Comparison of ENCODE assay signal across 8 cellular contexts in genomic region chr19:1438933-1439358, GRCh38. TPM values are rescaled to one million over a fixed set of nuclear protein-coding genes. Genes with fewer than 3 reads are reported as not detected.
DNase-seq lines count a peak whose midpoint lies in the region; ATAC-seq and TF ChIP-seq lines count a peak whose summit lies in the region.

No MANE protein-coding gene starts in this region.

- peak overlapping the region; percentile 61 for H3K56ac ChIP-seq in IMR-90 (ENCODE audit: extremely low read depth, insufficient read depth, low read length)

- H2BK5ac ChIP-seq in IMR-90 (ENCODE audit: low read depth, low read length, poor library complexity, severe bottlenecking), result no peak overlapping the region

- H3K9me3 Mint-ChIP-seq in naive thymus-derived CD8-positive, alpha-beta T cell, result no peaks in the 10 kb centered on the region

- dilution Hi-C loops in IMR-90 (cut with HindIII; ENCODE audit: low sequenced_read_pairs, unreplicated experiment), result no loop called here

- H2BK15ac ChIP-seq in IMR-90 (ENCODE audit: low read depth, low read length), result no peak overlapping the region

- TF ChIP-seq RAD21 in IMR-90 (IDR thresholded peaks at IDR 0.05; ENCODE audit: low read length), result no peak

- H3K79me1 ChIP-seq in IMR-90 (ENCODE audit: low read depth in 1 of 2, low read length in 2 of 2), result peaks cover 23 to 36% of the 10 kb centered on the region in 2 experiments

- H3K9ac ChIP-seq in IMR-90 (ENCODE audit: low read depth, low read length), result peak overlapping the region; percentile 80

- H3K4me1 ChIP-seq in BE2C (peaks cover 3% of the 10 kb centered on the region), IMR-90 (ENCODE audit: control insufficient read depth, insufficient read depth, low read length) (peaks cover 6% of the 10 kb centered on the region)

- BruUV-seq in IMR-90 (replicated peaks; lab: Mats Ljungman, UMichigan), result no TSS peak

- H2BK20ac ChIP-seq in IMR-90 (ENCODE audit: low read depth, low read length), result no peak overlapping the region

- CTCF ChIA-PET in IMR-90 (lab: Yijun Ruan, JAX), result no interaction called here

- peak overlapping the region; percentile 95 for H3K23ac ChIP-seq in IMR-90 (ENCODE audit: low read depth, low read length)

- H3K4me3 Mint-ChIP-seq in naive thymus-derived CD8-positive, alpha-beta T cell, result peak overlapping the region; percentile 94 to 99 (median 98)

- in situ Hi-C loops in IMR-90 (cut with MboI; ENCODE audit: low sequenced_read_pairs), result no loop called here

- TF ChIP-seq CTCF in BE2C (IDR thresholded peaks at IDR 0.05; ENCODE audit: low read depth, low read length) (no peak), IMR-90 (conservative IDR thresholded peaks at IDR 0.05; ENCODE audit: low read depth, low read length) (no peak), cardiac fibroblast (IDR thresholded peaks at IDR 0.05; ENCODE audit: low read depth, low read length) (no peak)

- H2AK5ac ChIP-seq in IMR-90 (ENCODE audit: low read depth, low read length), result peak overlapping the region; percentile 69; the same call in 1 of the 2 replicates

- peak overlapping the region in 1 of 2 experiments; percentile 51; a peak in 1 of 4 replicates for H4K8ac ChIP-seq in IMR-90 (ENCODE audit: low read depth in 2 of 2, low read length in 2 of 2)

- peaks cover 0 to 50% (median 11%) of the 10 kb centered on the region in 3 donors for H3K36me3 Mint-ChIP-seq in naive thymus-derived CD8-positive, alpha-beta T cell

- H3K4me3 ChIP-seq in BE2C (ENCODE audit: low read depth, low read length) (peak overlapping the region; percentile 72), IMR-90 (ENCODE audit: insufficient read depth, low read depth, low read length) (peak overlapping the region; percentile 84), cardiac fibroblast (replicated peaks in 1 of 2; ENCODE audit: low read depth in 2 of 2, low read length in 2 of 2) (peak overlapping the region; percentile 76 to 90)

- H3K27me3 ChIP-seq in BE2C (no peaks in the 10 kb centered on the region), IMR-90 (ENCODE audit: control insufficient read depth, insufficient read depth, low read length) (no peaks in the 10 kb centered on the region)

- H2AK9ac ChIP-seq in IMR-90 (replicated peaks; ENCODE audit: low read depth, low read length, poor library complexity), result peak overlapping the region; percentile 99

- H2AFZ ChIP-seq in IMR-90 (replicated peaks; ENCODE audit: low read length, poor library complexity), result no peak overlapping the region

- no peaks in the 10 kb centered on the region; the same call in 1 of the 2 replicates for H3K9me1 ChIP-seq in IMR-90 (ENCODE audit: insufficient read depth, low read length)

- peaks cover 6 to 36% (median 25%) of the 10 kb centered on the region in 4 donors for H3K4me1 Mint-ChIP-seq in naive thymus-derived CD8-positive, alpha-beta T cell

- no peak for DNase-seq in BE2C
- DNase-seq in IMR-90, result no peak
- no peak for DNase-seq in cardiac fibroblast (ENCODE audit: low read depth in 2 of 2)
- DNase-seq in naive thymus-derived CD8-positive, alpha-beta T cell, result peak in 3 of 10 donors; percentile 24 to 27 (median 25)
- no peak for DNase-seq in NCI-H128 (lab: John Stamatoyannopoulos, UW; ENCODE audit: unreplicated experiment)
- no peak for DNase-seq in NCI-H1092 (lab: John Stamatoyannopoulos, UW)
- DNase-seq in GM19240 (ENCODE audit: insufficient read length, low spot score), result no peak

- ATAC-seq in IMR-90 (ENCODE audit: low read depth), result peak; percentile 1; the same call in 1 of the 2 replicates
- ATAC-seq in naive thymus-derived CD8-positive, alpha-beta T cell, result peak in 1 of 2 donors; percentile 9
- no peak for ATAC-seq in GM18519 (IDR thresholded peaks at IDR 0.05; ENCODE audit: low FRiP score, unreplicated experiment)

- H3K4me2 ChIP-seq in IMR-90 (ENCODE audit: low read depth, low read length), result peak overlapping the region; percentile 72

- H2BK120ac ChIP-seq in IMR-90 (ENCODE audit: low read depth, low read length), result no peak overlapping the region

- H3K9me3 ChIP-seq in BE2C (no peaks in the 10 kb centered on the region), IMR-90 (ENCODE audit: control insufficient read depth, insufficient read depth, low read length) (no peaks in the 10 kb centered on the region)

- POLR2A ChIA-PET in IMR-90 (lab: Charles Lee; ENCODE audit: unreplicated experiment), result no interaction called here
- POLR2A ChIA-PET in naive thymus-derived CD8-positive, alpha-beta T cell (lab: Charles Lee), result interaction anchor here (0.6 to 1.0 kb wide), 3 partner anchors 14 to 32 kb away, joined by 3 read pairs; no protein-coding TSS in a partner anchor

- H3K36me3 ChIP-seq in BE2C (peaks cover 52% of the 10 kb centered on the region), IMR-90 (ENCODE audit: control insufficient read depth, insufficient read depth, low read length) (peaks cover 46% of the 10 kb centered on the region)

- peak overlapping the region; percentile 94; the same call in 1 of the 2 replicates for H3K27ac ChIP-seq in IMR-90 (ENCODE audit: insufficient read depth, low read length)

- intact Hi-C loops in IMR-90 (cut with micrococcal nuclease), result no loop called here

- H3K14ac ChIP-seq in IMR-90 (replicated peaks; ENCODE audit: low read depth, low read length), result peak overlapping the region; percentile 96

- H3K18ac ChIP-seq in IMR-90 (ENCODE audit: low read depth, low read length), result no peak overlapping the region

- no peak overlapping the region for H4K91ac ChIP-seq in IMR-90 (ENCODE audit: insufficient read depth, low read depth, low read length)

- peak overlapping the region; percentile 72; the same call in 1 of the 2 replicates for H3K4ac ChIP-seq in IMR-90 (ENCODE audit: low read depth, low read length)

- H4K20me1 ChIP-seq in IMR-90 (ENCODE audit: insufficient read depth, low read length), result peaks cover 54% of the 10 kb centered on the region

- 0% methylated on average over 7 of the region's 27 CpGs; no CpG with 5 or more reads in 1 of the 2 experiments for WGBS in IMR-90 (ENCODE audit: extremely low coverage in 2 of 2, insufficient read length in 1 of 2), 2 experiments

- peaks cover 0 to 2% (median 0%) of the 10 kb centered on the region in 5 donors for H3K27me3 Mint-ChIP-seq in naive thymus-derived CD8-positive, alpha-beta T cell

- TF ChIP-seq POLR2A in IMR-90 (IDR thresholded peaks at IDR 0.05; ENCODE audit: low read depth, low read length), result no peak

- no peak overlapping the region for H4K5ac ChIP-seq in IMR-90 (ENCODE audit: low read depth, low read length)

- H3K27ac Mint-ChIP-seq in naive thymus-derived CD8-positive, alpha-beta T cell, result peak overlapping the region in 9 of 10 donors; percentile 85 to 99 (median 99)

TF ChIP-seq in IMR-90, 13 proteins besides CTCF, POLR2A, EP300 and RAD21 (continues in another document):
- TF ChIP-seq ELK1 (IDR thresholded peaks at IDR 0.05; ENCODE audit: borderline replicate concordance, low read depth, low read length) (no peak), MXI1 (IDR thresholded peaks at IDR 0.05; ENCODE audit: borderline replicate concordance, low read depth, low read length) (0 out of 2 replicates have a peak, but pooled peaks have one; percentile 19)

RNA-seq across cellular contexts. Expression of gene RPS15, which starts 0.8 kb away (rescaled TPM):
- 4,587 TPM for polyA plus RNA-seq in BE2C (2012; ENCODE audit: insufficient read depth, insufficient read length, low read depth)
- total RNA-seq in IMR-90 (2012; rRNA removed), result 834 and 1,179 TPM in 2 replicates
- polyA plus RNA-seq in IMR-90 (2012; rRNA removed), result 1,855 and 2,269 TPM in 2 replicates
- polyA plus RNA-seq in IMR-90 (2012; cell fraction: cytosol; rRNA removed), result 15,264 and 18,725 TPM in 2 replicates
- polyA plus RNA-seq in IMR-90 (2012; cell fraction: nucleus; rRNA removed; ENCODE audit: low replicate concordance), result 1,510 and 3,480 TPM in 2 replicates
- 1,000 to 10,000 TPM; 1,886 to 1,928 TPM for total RNA-seq in naive thymus-derived CD8-positive, alpha-beta T cell
- polyA plus RNA-seq in naive thymus-derived CD8-positive, alpha-beta T cell, result 1,000 to 10,000 TPM; 3,438 to 4,304 (median 3,489) TPM

RNA-seq across cellular contexts. Expression of gene APC2, which starts 11.0 kb away (rescaled TPM):
- polyA plus RNA-seq in BE2C (2012; ENCODE audit: insufficient read depth, insufficient read length, low read depth), result 28.2 TPM
- total RNA-seq in IMR-90 (2012; rRNA removed), result 0.28 and 0.36 TPM in 2 replicates
- polyA plus RNA-seq in IMR-90 (2012; rRNA removed), result 0.41 and 0.42 TPM in 2 replicates
- 0.17 and 0.55 TPM in 2 replicates for polyA plus RNA-seq in IMR-90 (2012; cell fraction: cytosol; rRNA removed)
- polyA plus RNA-seq in IMR-90 (2012; cell fraction: nucleus; rRNA removed; ENCODE audit: low replicate concordance), result 0.89 and 2.3 TPM in 2 replicates
- under 1 TPM; 0.08 to 0.29 TPM for total RNA-seq in naive thymus-derived CD8-positive, alpha-beta T cell
- not detected for polyA plus RNA-seq in naive thymus-derived CD8-positive, alpha-beta T cell

RNA-seq across cellular contexts. Expression of gene DAZAP1, which starts 31.6 kb away (rescaled TPM):
- polyA plus RNA-seq in BE2C (2012; ENCODE audit: insufficient read depth, insufficient read length, low read depth), result 146 TPM
- total RNA-seq in IMR-90 (2012; rRNA removed), result 22.0 and 35.3 TPM in 2 replicates
- polyA plus RNA-seq in IMR-90 (2012; rRNA removed), result 62.8 and 63.6 TPM in 2 replicates
- 32.2 and 39.6 TPM in 2 replicates for polyA plus RNA-seq in IMR-90 (2012; cell fraction: cytosol; rRNA removed)
- polyA plus RNA-seq in IMR-90 (2012; cell fraction: nucleus; rRNA removed; ENCODE audit: low replicate concordance), result 127 and 151 TPM in 2 replicates
- 100 to 1,000 TPM; 166 TPM for total RNA-seq in naive thymus-derived CD8-positive, alpha-beta T cell
- 1 to 10 TPM; 5.9 to 8.5 (median 7.5) TPM for polyA plus RNA-seq in naive thymus-derived CD8-positive, alpha-beta T cell

RNA-seq across cellular contexts. Expression of gene GAMT, which starts 37.6 kb away (rescaled TPM):
- 17.9 TPM for polyA plus RNA-seq in BE2C (2012; ENCODE audit: insufficient read depth, insufficient read length, low read depth)
- total RNA-seq in IMR-90 (2012; rRNA removed), result 22.8 and 23.9 TPM in 2 replicates
- polyA plus RNA-seq in IMR-90 (2012; rRNA removed), result 51.8 and 63.6 TPM in 2 replicates
- 37.4 and 106 TPM in 2 replicates for polyA plus RNA-seq in IMR-90 (2012; cell fraction: cytosol; rRNA removed)
- 22.7 and 61.5 TPM in 2 replicates for polyA plus RNA-seq in IMR-90 (2012; cell fraction: nucleus; rRNA removed; ENCODE audit: low replicate concordance)
- total RNA-seq in naive thymus-derived CD8-positive, alpha-beta T cell, result 10 to 100 TPM; 14.0 to 18.0 TPM
- polyA plus RNA-seq in naive thymus-derived CD8-positive, alpha-beta T cell, result 10 to 100 TPM; 29.4 to 33.6 (median 30.7) TPM

RNA-seq across cellular contexts. Expression of gene C19orf25, which starts 40.1 kb away (rescaled TPM):
- 162 TPM for polyA plus RNA-seq in BE2C (2012; ENCODE audit: insufficient read depth, insufficient read length, low read depth)
- total RNA-seq in IMR-90 (2012; rRNA removed), result 10.4 and 10.6 TPM in 2 replicates
- polyA plus RNA-seq in IMR-90 (2012; rRNA removed), result 34.9 and 40.8 TPM in 2 replicates
- polyA plus RNA-seq in IMR-90 (2012; cell fraction: cytosol; rRNA removed), result 36.9 and 49.4 TPM in 2 replicates
- 25.0 and 47.9 TPM in 2 replicates for polyA plus RNA-seq in IMR-90 (2012; cell fraction: nucleus; rRNA removed; ENCODE audit: low replicate concordance)
- total RNA-seq in naive thymus-derived CD8-positive, alpha-beta T cell, result 10 to 100 TPM; 58.3 to 59.7 TPM
- polyA plus RNA-seq in naive thymus-derived CD8-positive, alpha-beta T cell, result 10 to 100 TPM; 31.3 to 50.3 (median 32.5) TPM
